In genomic region chr17:70006159-70006558, GRCh38 we compare ENCODE assay signal across 28 cellular contexts.
DNase-seq lines count a peak whose midpoint lies in the region; ATAC-seq and TF ChIP-seq lines count a peak whose summit lies in the region.
"Had no signal": no experiment of that assay in that cellular context is flagged by ENCODE, and none has a peak within 500 bp of the region (broad histone marks: within the 10 kb centered on the region; RNA-seq: fewer than 3 reads in every experiment).

No MANE protein-coding gene starts in this region.

- no peaks in the 10 kb centered on the region for H3K9me3 ChIP-seq in Karpas-422 (ENCODE audit: low read length)
- H3K9me3 ChIP-seq: HAP-1, sigmoid colon, stomach, tibial artery had no signal

- no peak for DNase-seq in Karpas-422
- peak; percentile 23 for DNase-seq in astrocyte of the spinal cord (ENCODE audit: low read depth, low spot score)
- peak; percentile 42 for DNase-seq in fibroblast of pulmonary artery (ENCODE audit: low read depth)
- no peak for DNase-seq in amniotic stem cell (lab: John Stamatoyannopoulos, UW)
- DNase-seq in brain microvascular endothelial cell = no peak
- DNase-seq: activated CD4-positive, alpha-beta T cell treated with anti-CD3 and anti-CD28 coated beads, Interleukin-2, amount 50 U/mL, for 1 hour; activated CD8-positive, alpha-beta memory T cell treated with anti-CD3 and anti-CD28 coated beads, Interleukin-2, amount 10 ng/mL, durations not matched to agents 7 days and 5 days; activated naive CD4-positive, alpha-beta T cell treated with anti-CD3 and anti-CD28 coated beads for 36 hours; activated T-cell treated with anti-CD3 and anti-CD28 coated beads, Interleukin-2, amount 50 U/mL, for 72 hours; anterior cingulate cortex; CD8-positive, alpha-beta T cell; DMS153; erythroblast; NCI-H1105; NCI-H2029 treated with DMSO at 0.1 percent for 48 hours; NCI-H82; sigmoid colon; stimulated activated CD8-positive, alpha-beta memory T cell treated with anti-CD3 and anti-CD28 coated beads, Interleukin-4, amount 100 ng/mL, for 48 hours; stomach; T-helper 9 cell; tibial artery; WERI-Rb-1 had no signal

- H3K36me3 ChIP-seq in Karpas-422 (ENCODE audit: insufficient read depth, low read length) (no peaks in the 10 kb centered on the region), brain microvascular endothelial cell (replicated peaks) (no peaks in the 10 kb centered on the region)
- H3K36me3 ChIP-seq: HAP-1, neural progenitor cell, sigmoid colon, stomach, tibial artery, WERI-Rb-1 had no signal

- no peaks in the 10 kb centered on the region for H3K79me2 ChIP-seq in Karpas-422 (ENCODE audit: low read length)

- no peaks in the 10 kb centered on the region for H3K9me2 ChIP-seq in Karpas-422 (replicated peaks; ENCODE audit: insufficient read depth, low read length)

- no peaks in the 10 kb centered on the region for H3K4me1 ChIP-seq in Karpas-422 (ENCODE audit: low read length)
- H3K4me1 ChIP-seq: HAP-1, neural progenitor cell, sigmoid colon, stomach, tibial artery had no signal

- no peak overlapping the region for H3K9ac ChIP-seq in Karpas-422 (ENCODE audit: low read length)
- H3K9ac ChIP-seq: neural progenitor cell had no signal

- H3K4me3 ChIP-seq in Karpas-422 (ENCODE audit: low read length) (no peak overlapping the region), astrocyte of the spinal cord (ENCODE audit: low read depth, low read length) (no peak overlapping the region), fibroblast of pulmonary artery (replicated peaks; ENCODE audit: low read depth, low read length) (no peak overlapping the region), brain microvascular endothelial cell (ENCODE audit: low read depth, low read length) (no peak overlapping the region)
- H3K4me3 ChIP-seq: HAP-1, neural progenitor cell, sigmoid colon, stomach, tibial artery had no signal

- H3K27ac ChIP-seq in Karpas-422 (ENCODE audit: low read length) (no peak overlapping the region), brain microvascular endothelial cell (no peak overlapping the region)
- H3K27ac ChIP-seq: HL-60, neural progenitor cell, sigmoid colon, stomach, tibial artery, WERI-Rb-1 had no signal

- H3K4me2 ChIP-seq in Karpas-422 (ENCODE audit: low read depth, low read length, poor library complexity, severe bottlenecking) = no peak overlapping the region
- H3K4me2 ChIP-seq: neural progenitor cell had no signal

- no peak for ATAC-seq in GM18502 (IDR thresholded peaks at IDR 0.05; ENCODE audit: poor library complexity, unreplicated experiment)
- ATAC-seq in HG03354 (IDR thresholded peaks at IDR 0.05; ENCODE audit: poor library complexity, severe bottlenecking, unreplicated experiment) = no peak
- ATAC-seq: activated CD8-positive, alpha-beta memory T cell treated with anti-CD3 and anti-CD28 coated beads, Interleukin-2, amount 10 ng/mL, durations not matched to agents 7 days and 5 days; activated T-cell treated with anti-CD3 and anti-CD28 coated beads, Interleukin-2, amount 50 U/mL, for 72 hours; CD8-positive, alpha-beta T cell; Right ventricle myocardium inferior had no signal

- TF ChIP-seq CTCF in astrocyte of the spinal cord (IDR thresholded peaks at IDR 0.05; ENCODE audit: low read depth, low read length) = no peak
- no peak for TF ChIP-seq CTCF in fibroblast of pulmonary artery (IDR thresholded peaks at IDR 0.05; ENCODE audit: low read length, missing control alignments)
- no peak for TF ChIP-seq CTCF in brain microvascular endothelial cell (IDR thresholded peaks at IDR 0.05; ENCODE audit: low read depth, low read length, missing control alignments)

- H2AFZ ChIP-seq in Karpas-422 (ENCODE audit: low read length) = peak overlapping the region; percentile 63; the same call in 1 of the 2 replicates
- H2AFZ ChIP-seq: neural progenitor cell had no signal

- no peaks in the 10 kb centered on the region for H4K20me1 ChIP-seq in Karpas-422 (ENCODE audit: insufficient read depth, low read depth, low read length)

- in situ Hi-C loops in astrocyte of the spinal cord (cut with HindIII; ENCODE audit: low sequenced_read_pairs) = no loop called here
- in situ Hi-C loops in brain microvascular endothelial cell (cut with HindIII; ENCODE audit: low pct_ligation_motif_present, low sequenced_read_pairs) = no loop called here

- H3K27me3 ChIP-seq in Karpas-422 (ENCODE audit: low read length) (no peaks in the 10 kb centered on the region), brain microvascular endothelial cell (replicated peaks) (no peaks in the 10 kb centered on the region)
- H3K27me3 ChIP-seq: neural progenitor cell, sigmoid colon, stomach, tibial artery had no signal

Comparison
In these comparisons a context has a peak if more than half of its experiments do, and no peak if none do; other contexts are left out.
1. DNase-seq: peak in astrocyte of the spinal cord (single experiment) and fibroblast of pulmonary artery (single experiment); none in Karpas-422 (single experiment), amniotic stem cell (single experiment) and brain microvascular endothelial cell (single experiment).